In genomic region chr2:113117594-113118262, GRCh38 we compare ENCODE assay signal across 12 cellular contexts. TPM values are rescaled to one million over a fixed set of nuclear protein-coding genes. Genes with fewer than 3 reads are reported as not detected.
DNase-seq lines count a peak whose midpoint lies in the region; ATAC-seq and TF ChIP-seq lines count a peak whose summit lies in the region.
"Had no signal": no experiment of that assay in that cellular context is flagged by ENCODE, and none has a peak within 500 bp of the region (broad histone marks: within the 10 kb centered on the region; RNA-seq: fewer than 3 reads in every experiment).

No MANE protein-coding gene starts in this region.

- H3K4me3 ChIP-seq in mesodermal cell (ENCODE audit: extremely low read depth, insufficient read depth, low read length, poor library complexity, severe bottlenecking): no peak overlapping the region
- H3K4me3 ChIP-seq: GM23338 had no signal

- CTCF ChIA-PET in MCF 10A (lab: Yijun Ruan, JAX): interaction anchor here (0.5 to 7.9 kb wide), 10 partner anchors 17 to 484 kb away, joined by 3 to 69 read pairs (median 4); no protein-coding TSS in a partner anchor

- no peaks in the 10 kb centered on the region for H3K9me3 ChIP-seq in mesodermal cell (ENCODE audit: control insufficient read depth, low read length)

- H3K4me1 ChIP-seq in mesodermal cell (ENCODE audit: control insufficient read depth, insufficient read depth, low read length, poor library complexity, severe bottlenecking): no peaks in the 10 kb centered on the region

- no peaks in the 10 kb centered on the region for H3K36me3 ChIP-seq in mesodermal cell (ENCODE audit: control insufficient read depth, insufficient read depth, low read length)

- intact Hi-C loops in MCF 10A (cut with micrococcal nuclease): no loop called here

- peak overlapping the region; percentile 81 for H3K27ac Mint-ChIP-seq in MCF 10A (ENCODE audit: low read depth, unreplicated experiment)
- H3K27ac Mint-ChIP-seq: GM23338 had no signal

- H3K4me3 Mint-ChIP-seq in MCF 10A (ENCODE audit: unreplicated experiment): no peak overlapping the region
- H3K4me3 Mint-ChIP-seq: GM23338 had no signal

- peak overlapping the region; percentile 8 for H3K27ac ChIP-seq in mesodermal cell (ENCODE audit: low read depth, low read length, severe bottlenecking)

- DNase-seq in stimulated activated CD4-positive, alpha-beta T cell treated with anti-CD3 and anti-CD28 coated beads, Interleukin-15, amount 100 ng/mL, for 24 hours: peak; percentile 72
- no peak for DNase-seq in stimulated activated CD4-positive, alpha-beta T cell treated with anti-CD3 and anti-CD28 coated beads, Interleukin-12 subunit alpha, Interleukin-12 subunit beta, amount 100 ng/mL, for 4 hours
- DNase-seq in MCF 10A (ENCODE audit: unreplicated experiment): peak; percentile 94
- no peak for DNase-seq in HK-2 (ENCODE audit: unreplicated experiment)
- no peak for DNase-seq in NCI-H1417 treated with DMSO at 0.1 percent for 48 hours (lab: John Stamatoyannopoulos, UW)
- DNase-seq in hypothalamus (lab: John Stamatoyannopoulos, UW): no peak
- DNase-seq: kidney glomerular epithelial cell, NCI-H2081 treated with DMSO at 0.1 percent for 48 hours had no signal

- H3K36me3 Mint-ChIP-seq in MCF 10A (ENCODE audit: insufficient read depth, unreplicated experiment): no peaks in the 10 kb centered on the region

- H3K9me3 Mint-ChIP-seq in MCF 10A (ENCODE audit: unreplicated experiment): no peaks in the 10 kb centered on the region
- H3K9me3 Mint-ChIP-seq: GM23338 had no signal

- TF ChIP-seq CTCF in MCF 10A (IDR thresholded peaks at IDR 0.05; ENCODE audit: unreplicated experiment): no peak

- BruUV-seq in MCF 10A (replicated peaks; lab: Mats Ljungman, UMichigan): no TSS peak

- WGBS in mesodermal cell (ENCODE audit: insufficient coverage in 2 of 2), 2 experiments: 92 to 94% methylated on average over 8 to 9 of the region's 9 CpGs

- POLR2A ChIA-PET in MCF 10A (lab: Yijun Ruan, JAX): interaction anchor here (1.0 to 1.3 kb wide), 8 partner anchors 9 to 123 kb away, joined by 3 to 9 read pairs (median 4); no protein-coding TSS in a partner anchor

- ATAC-seq in HG03196 (IDR thresholded peaks at IDR 0.05; ENCODE audit: unreplicated experiment): no peak
- ATAC-seq: GM23338 had no signal

- no peaks in the 10 kb centered on the region for H3K27me3 Mint-ChIP-seq in MCF 10A (ENCODE audit: insufficient read depth, unreplicated experiment)

- peaks cover 13% of the 10 kb centered on the region for H3K4me1 Mint-ChIP-seq in MCF 10A (ENCODE audit: insufficient read depth, unreplicated experiment)
- H3K4me1 Mint-ChIP-seq: GM23338 had no signal

RNA-seq across cellular contexts. Expression of gene IL1RN, which starts 9.7 kb away (rescaled TPM):
- total RNA-seq in MCF 10A (2022): 0.39 TPM in 1 of 2 replicates, not detected in the other
- polyA plus RNA-seq in mesodermal cell (2013, experiment 1 of 2): not detected
- polyA plus RNA-seq in mesodermal cell (2013, experiment 2 of 2): not detected
- total RNA-seq: G401, GM23338 had no signal
- polyA plus RNA-seq: GM23338 had no signal

RNA-seq across cellular contexts. Expression of gene IL1F10, which starts 50.0 kb away (rescaled TPM):
- total RNA-seq in MCF 10A (2022): not detected in 2 replicates
- polyA plus RNA-seq in mesodermal cell (2013, experiment 1 of 2): not detected
- polyA plus RNA-seq in mesodermal cell (2013, experiment 2 of 2): not detected
- total RNA-seq: G401, GM23338 had no signal
- polyA plus RNA-seq: GM23338 had no signal

RNA-seq across cellular contexts. Expression of gene PSD4, which starts 56.0 kb away (rescaled TPM):
- 9.6 and 13.2 TPM in 2 replicates for total RNA-seq in MCF 10A (2022)
- polyA plus RNA-seq in mesodermal cell (2013, experiment 1 of 2): 1.7 TPM
- polyA plus RNA-seq in mesodermal cell (2013, experiment 2 of 2): 1.8 TPM
- total RNA-seq: G401 had no signal

RNA-seq across cellular contexts. Expression of gene IL36RN, which starts 58.7 kb away (rescaled TPM):
- not detected in 2 replicates for total RNA-seq in MCF 10A (2022)
- polyA plus RNA-seq in mesodermal cell (2013, experiment 1 of 2): not detected
- polyA plus RNA-seq in mesodermal cell (2013, experiment 2 of 2): not detected
- total RNA-seq: G401, GM23338 had no signal
- polyA plus RNA-seq: GM23338 had no signal

Comparison
In these comparisons a context has a peak if more than half of its experiments do, and no peak if none do; other contexts are left out.
1. DNase-seq: peak in stimulated activated CD4-positive, alpha-beta T cell treated with anti-CD3 and anti-CD28 coated beads, Interleukin-15, amount 100 ng/mL, for 24 hours (single experiment) and MCF 10A (single experiment); none in stimulated activated CD4-positive, alpha-beta T cell treated with anti-CD3 and anti-CD28 coated beads, Interleukin-12 subunit alpha, Interleukin-12 subunit beta, amount 100 ng/mL, for 4 hours (single experiment), HK-2 (single experiment), NCI-H1417 treated with DMSO at 0.1 percent for 48 hours (single experiment) and hypothalamus (0 of 51).